In the genomic region with DNA sequence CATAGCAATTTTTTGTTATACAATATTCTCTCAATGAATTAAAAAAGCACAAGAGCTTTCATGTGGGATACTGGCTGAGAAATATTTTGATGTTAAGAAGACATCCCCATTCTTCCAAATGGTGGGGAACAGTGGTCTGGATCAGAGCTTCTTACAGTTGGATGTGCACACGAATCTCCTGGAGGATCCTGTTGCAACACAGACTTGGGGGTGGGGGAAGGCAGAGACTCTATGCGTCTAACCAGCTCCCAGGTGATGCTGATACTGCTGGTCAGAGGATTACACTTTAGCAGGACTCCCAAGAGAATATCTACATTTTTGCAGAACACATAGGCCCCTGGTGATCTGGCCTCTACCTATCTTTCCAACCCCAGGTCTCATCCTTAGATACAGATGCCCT, we compare ENCODE assay signal across 31 cellular contexts.
"Had no signal": no experiment of that assay in that cellular context is flagged by ENCODE, and none has a peak within 500 bp of the region (broad histone marks: within the 10 kb centered on the region; RNA-seq: fewer than 3 reads in every experiment).

No MANE protein-coding gene starts in this region.

- H3K4me3 ChIP-seq: adrenal gland, ascending aorta, body of pancreas, breast epithelium, cardiac muscle cell had no signal

- FAIRE-seq: astrocyte had no signal

- H3K36me3 ChIP-seq: adrenal gland, ascending aorta, brain microvascular endothelial cell, breast epithelium, cardiac muscle cell had no signal

- H3K27ac ChIP-seq: adrenal gland, ascending aorta, body of pancreas, brain microvascular endothelial cell, breast epithelium, cardiac muscle cell had no signal

- H3K9me3 ChIP-seq: adrenal gland, ascending aorta, body of pancreas had no signal

- H3K27me3 ChIP-seq: adrenal gland, ascending aorta, body of pancreas, brain microvascular endothelial cell, breast epithelium, cardiac muscle cell had no signal

- H3K4me1 ChIP-seq: adrenal gland, ascending aorta, body of pancreas, breast epithelium had no signal

- DNase-seq: activated effector memory CD4-positive, alpha-beta T cell treated with anti-CD3 and anti-CD28 coated beads, Interleukin-2, amount 50 U/mL, for 16 hours; activated effector memory CD4-positive, alpha-beta T cell treated with Interleukin-2 at 50 U/mL for 16 hours; activated gamma-delta T cell; activated gamma-delta T cell treated with Interleukin-2 at 50 U/mL for 16 hours; activated naive CD4-positive, alpha-beta T cell; activated naive CD4-positive, alpha-beta T cell treated with anti-CD3 and anti-CD28 coated beads for 36 hours; activated naive CD4-positive, alpha-beta T cell treated with anti-CD3 and anti-CD28 coated beads, Interleukin-2, amount 10 ng/mL, durations not matched to agents 7 days and 5 days; activated naive CD4-positive, alpha-beta T cell treated with anti-CD3 and anti-CD28 coated beads, Interleukin-2, amount 50 U/mL, for 16 hours; activated naive CD4-positive, alpha-beta T cell treated with Interleukin-2 at 50 U/mL for 16 hours; activated naive CD8-positive, alpha-beta T cell treated with anti-CD3 and anti-CD28 coated beads for 36 hours; activated naive CD8-positive, alpha-beta T cell treated with anti-CD3 and anti-CD28 coated beads, Interleukin-2, amount 10 ng/mL, durations not matched to agents 7 days and 5 days; activated naive CD8-positive, alpha-beta T cell treated with anti-CD3 and anti-CD28 coated beads, Interleukin-2, amount 50 U/mL, for 24 hours; activated T-cell treated with anti-CD3 and anti-CD28 coated beads, Interleukin-2, amount 50 U/mL, for 1 hour; activated T-cell treated with anti-CD3 and anti-CD28 coated beads, Interleukin-2, amount 50 U/mL, for 24 hours; activated T-cell treated with anti-CD3 and anti-CD28 coated beads, Interleukin-2, amount 50 U/mL, for 4 hours; activated T-cell treated with anti-CD3 and anti-CD28 coated beads, Interleukin-2, amount 50 U/mL, for 48 hours; activated T-cell treated with anti-CD3 and anti-CD28 coated beads, Interleukin-2, amount 50 U/mL, for 72 hours; adrenal gland; amniotic stem cell; amygdala; anterior cingulate cortex; aorta; body of pancreas; brain microvascular endothelial cell; caudate nucleus; central memory CD4-positive, alpha-beta T cell; cerebellar nuclear complex had no signal
